Comparison of ENCODE assay signal across 12 cellular contexts in the genomic region with DNA sequence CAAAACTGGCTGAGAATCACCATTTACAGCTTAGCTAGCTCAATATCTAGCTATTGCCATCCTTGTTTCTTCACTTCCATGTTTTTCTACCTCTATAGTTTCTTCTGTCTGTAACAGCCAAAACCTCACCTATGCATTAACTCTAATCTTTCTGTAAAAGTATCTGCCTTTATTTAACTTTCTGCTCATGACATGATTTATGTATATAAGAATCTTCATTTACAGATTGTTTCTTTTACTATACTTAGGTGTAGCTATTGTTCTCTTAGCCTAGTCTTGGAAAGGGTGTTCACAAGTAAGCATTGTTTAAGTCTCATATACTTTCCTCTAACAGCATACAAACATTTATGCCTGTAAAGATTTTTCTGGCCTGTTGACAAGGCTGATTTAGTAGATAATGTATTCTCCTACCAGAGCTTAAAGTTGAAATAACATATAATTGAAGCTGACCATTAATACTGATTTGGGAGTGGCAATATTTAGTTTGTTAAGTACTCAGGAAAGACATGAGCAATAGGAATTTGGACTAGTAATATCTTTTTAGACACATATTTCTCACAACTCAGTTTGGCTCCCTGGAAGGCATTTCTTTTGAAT. TPM values are rescaled to one million over a fixed set of nuclear protein-coding genes. Genes with fewer than 3 reads are reported as not detected.
DNase-seq lines count a peak whose midpoint lies in the region; ATAC-seq and TF ChIP-seq lines count a peak whose summit lies in the region.
"Had no signal": no experiment of that assay in that cellular context is flagged by ENCODE, and none has a peak within 500 bp of the region (broad histone marks: within the 10 kb centered on the region; RNA-seq: fewer than 3 reads in every experiment).

No MANE protein-coding gene starts in this region.

- H3K9me3 Mint-ChIP-seq in activated CD8-positive, alpha-beta T cell treated with anti-CD3 and anti-CD28 coated beads for 36 hours = peaks cover 2% of the 10 kb centered on the region
- H3K9me3 Mint-ChIP-seq in mesothelial cell of epicardium = peaks cover 4% of the 10 kb centered on the region

- ATAC-seq in activated CD8-positive, alpha-beta T cell treated with anti-CD3 and anti-CD28 coated beads for 36 hours = no peak
- ATAC-seq in GM21717 (IDR thresholded peaks at IDR 0.05; ENCODE audit: unreplicated experiment) = no peak
- ATAC-seq: T-cell had no signal

- intact Hi-C loops in A673 (cut with micrococcal nuclease; ENCODE audit: unreplicated experiment) (no loop called here), adrenal gland (cut with DNase I) (no loop called here)
- intact Hi-C loops in activated CD8-positive, alpha-beta T cell treated with anti-CD3 and anti-CD28 coated beads for 36 hours (cut with micrococcal nuclease) = no loop called here

- TF ChIP-seq CTCF in A673 (conservative IDR thresholded peaks at IDR 0.05; ENCODE audit: low read depth, low read length) (no peak), HEK293 (tag by site-specific recombination; IDR thresholded peaks at IDR 0.05) (no peak), mesothelial cell of epicardium (IDR thresholded peaks at IDR 0.05; ENCODE audit: unreplicated experiment) (no peak), right atrium auricular region (IDR thresholded peaks at IDR 0.05) (no peak), adrenal gland (IDR thresholded peaks at IDR 0.05) (no peak)
- TF ChIP-seq CTCF in activated CD8-positive, alpha-beta T cell treated with anti-CD3 and anti-CD28 coated beads for 36 hours (IDR thresholded peaks at IDR 0.05) = no peak

- peaks cover 36% of the 10 kb centered on the region for H3K36me3 Mint-ChIP-seq in activated CD8-positive, alpha-beta T cell treated with anti-CD3 and anti-CD28 coated beads for 36 hours (ENCODE audit: low read depth)
- H3K36me3 Mint-ChIP-seq in mesothelial cell of epicardium = peaks cover 2% of the 10 kb centered on the region

- H3K4me1 Mint-ChIP-seq in activated CD8-positive, alpha-beta T cell treated with anti-CD3 and anti-CD28 coated beads for 36 hours (ENCODE audit: low read depth) = peaks cover 33% of the 10 kb centered on the region
- H3K4me1 Mint-ChIP-seq in mesothelial cell of epicardium = peaks cover 47% of the 10 kb centered on the region

- H3K4me1 ChIP-seq in A673 (ENCODE audit: insufficient read depth, low read length, poor library complexity, severe bottlenecking) (peaks cover 31% of the 10 kb centered on the region), HEK293 (ENCODE audit: control insufficient read depth, insufficient read depth, low read length) (peaks cover 24% of the 10 kb centered on the region), right atrium auricular region (peaks cover 0 to 69% of the 10 kb centered on the region in 2 donors), adrenal gland (replicated peaks in 1 of 2) (peaks cover 0 to 9% of the 10 kb centered on the region in 2 donors), HAP-1 (peaks cover 15% of the 10 kb centered on the region)

- in situ Hi-C loops in HAP-1 (cut with MboI; ENCODE audit: low sequenced_read_pairs) = no loop called here

- POLR2A ChIA-PET in A673 (lab: Charles Lee; ENCODE audit: low non-redundant PET) = no interaction called here
- POLR2A ChIA-PET in HEK293 (lab: Yijun Ruan, JAX) = no interaction called here
- POLR2A ChIA-PET in activated CD8-positive, alpha-beta T cell treated with anti-CD3 and anti-CD28 coated beads for 36 hours (lab: Charles Lee) = interaction anchor here (0.6 to 1.4 kb wide), 4 partner anchors 14 to 287 kb away, joined by 3 to 4 read pairs (median 3); partner anchors contain the start of gene CMSS1

- CTCF ChIA-PET in A673 (lab: Charles Lee) (no interaction called here), HEK293 (lab: Yijun Ruan, JAX) (interaction anchor here (1.0 to 1.5 kb wide), 3 partner anchors 14 to 273 kb away, joined by 3 to 4 read pairs (median 3); no protein-coding TSS in a partner anchor)
- CTCF ChIA-PET in activated CD8-positive, alpha-beta T cell treated with anti-CD3 and anti-CD28 coated beads for 36 hours (lab: Charles Lee) = interaction anchor here (0.6 to 3.7 kb wide), 8 partner anchors 15 to 287 kb away, joined by 3 to 16 read pairs (median 5); partner anchors contain the start of gene CMSS1

- H3K27me3 ChIP-seq in A673 (replicated peaks; ENCODE audit: insufficient read depth, low read depth, low read length, poor library complexity) = no peaks in the 10 kb centered on the region
- no peaks in the 10 kb centered on the region for H3K27me3 ChIP-seq in right atrium auricular region
- no peaks in the 10 kb centered on the region for H3K27me3 ChIP-seq in adrenal gland
- H3K27me3 ChIP-seq in HAP-1 (ENCODE audit: low read depth) = no peaks in the 10 kb centered on the region
- H3K27me3 ChIP-seq: testis had no signal

- H3K27ac ChIP-seq in A673 (ENCODE audit: low read depth, low read length, poor library complexity, severe bottlenecking) (peak overlapping the region; percentile 34), HEK293 (ENCODE audit: extremely low read depth, low read depth, low read length) (peak overlapping the region; percentile 32; the same call in 1 of the 2 replicates), right atrium auricular region (peak overlapping the region in 1 of 2 donors; percentile 79), adrenal gland (no peak overlapping the region)
- H3K27ac ChIP-seq: testis had no signal

- H3K36me3 ChIP-seq in A673 (ENCODE audit: insufficient read depth, low read length, poor library complexity, severe bottlenecking) (no peaks in the 10 kb centered on the region), HEK293 (ENCODE audit: control insufficient read depth in 2 of 2, insufficient read depth in 1 of 2, low read length in 2 of 2) (no peaks in the 10 kb centered on the region), right atrium auricular region (no peaks in the 10 kb centered on the region), adrenal gland (replicated peaks in 1 of 2) (no peaks in the 10 kb centered on the region), HAP-1 (replicated peaks) (no peaks in the 10 kb centered on the region)

- BruUV-seq in A673 (replicated peaks; lab: Mats Ljungman, UMichigan) = no TSS peak

- DNase-seq in A673 (ENCODE audit: low spot score) = no peak
- no peak for DNase-seq in activated CD8-positive, alpha-beta T cell treated with anti-CD3 and anti-CD28 coated beads for 36 hours
- DNase-seq in mesothelial cell of epicardium (ENCODE audit: low spot score in 2 of 2, unreplicated experiment in 2 of 2) = no peak
- DNase-seq in right atrium auricular region (ENCODE audit: low spot score) = no peak
- no peak for DNase-seq in adrenal gland
- DNase-seq in HAP-1 (ENCODE audit: low spot score in 2 of 2) = no peak
- DNase-seq: nucleus accumbens; stimulated activated CD4-positive, alpha-beta T cell treated with anti-CD3 and anti-CD28 coated beads, Interleukin-2, amount 100 ng/mL, for 48 hours; T-cell; testis had no signal

- H3K27ac Mint-ChIP-seq in activated CD8-positive, alpha-beta T cell treated with anti-CD3 and anti-CD28 coated beads for 36 hours = peak overlapping the region; percentile 93
- peak overlapping the region; percentile 51 for H3K27ac Mint-ChIP-seq in mesothelial cell of epicardium
- H3K27ac Mint-ChIP-seq: T-cell had no signal

- no peak overlapping the region for H3K4me3 ChIP-seq in A673 (ENCODE audit: low read depth, low read length, poor library complexity, severe bottlenecking)
- H3K4me3 ChIP-seq in HEK293 (ENCODE audit: low read depth, low read length) = no peak overlapping the region
- no peak overlapping the region for H3K4me3 ChIP-seq in right atrium auricular region
- no peak overlapping the region for H3K4me3 ChIP-seq in adrenal gland
- H3K4me3 ChIP-seq in HAP-1 = no peak overlapping the region
- H3K4me3 ChIP-seq: testis had no signal

- H3K27me3 Mint-ChIP-seq in activated CD8-positive, alpha-beta T cell treated with anti-CD3 and anti-CD28 coated beads for 36 hours = no peaks in the 10 kb centered on the region
- no peaks in the 10 kb centered on the region for H3K27me3 Mint-ChIP-seq in mesothelial cell of epicardium (ENCODE audit: low read depth)
- H3K27me3 Mint-ChIP-seq: T-cell had no signal

- H3K9me3 ChIP-seq in A673 (ENCODE audit: low read depth, low read length, poor library complexity, severe bottlenecking) (no peaks in the 10 kb centered on the region), HEK293 (ENCODE audit: control insufficient read depth, insufficient read depth, low read depth, low read length) (no peaks in the 10 kb centered on the region), right atrium auricular region (no peaks in the 10 kb centered on the region), adrenal gland (replicated peaks in 1 of 3) (no peaks in the 10 kb centered on the region), HAP-1 (no peaks in the 10 kb centered on the region)
- H3K9me3 ChIP-seq: testis had no signal

- TF ChIP-seq POLR2A in adrenal gland (IDR thresholded peaks at IDR 0.05) = no peak

- H3K4me3 Mint-ChIP-seq in activated CD8-positive, alpha-beta T cell treated with anti-CD3 and anti-CD28 coated beads for 36 hours = no peak overlapping the region
- H3K4me3 Mint-ChIP-seq in mesothelial cell of epicardium = no peak overlapping the region
- H3K4me3 Mint-ChIP-seq: T-cell had no signal

RNA-seq across cellular contexts. Expression of gene FILIP1L, which starts 9.4 kb away (rescaled TPM):
- 3.4 and 4.3 TPM in 2 replicates for total RNA-seq in A673 (2021)
- under 1 TPM; 0.11 to 0.13 TPM for total RNA-seq in activated CD8-positive, alpha-beta T cell treated with anti-CD3 and anti-CD28 coated beads for 36 hours
- 15.6 to 19.8 TPM (median 15.7 TPM) in 3 replicates for total RNA-seq in mesothelial cell of epicardium
- total RNA-seq in right atrium auricular region = 100 to 1,000 TPM in 1 of 2 donors, 10 to 100 TPM in 1; 97.0 to 112 TPM
- 10 to 100 TPM in 7 of 8 donors, 1 to 10 TPM in 1; 6.8 to 33.2 (median 20.5) TPM for total RNA-seq in adrenal gland
- polyA plus RNA-seq in adrenal gland = 10 to 100 TPM; 13.0 to 21.5 (median 16.3) TPM

Comparison
In these comparisons a context has a peak if more than half of its experiments do, and no peak if none do; other contexts are left out.
1. H3K27ac ChIP-seq: peak in A673 (single experiment) and HEK293 (single experiment); none in adrenal gland (0 of 5).